ENCODE assay signal across 1 cellular context in the genomic region with DNA sequence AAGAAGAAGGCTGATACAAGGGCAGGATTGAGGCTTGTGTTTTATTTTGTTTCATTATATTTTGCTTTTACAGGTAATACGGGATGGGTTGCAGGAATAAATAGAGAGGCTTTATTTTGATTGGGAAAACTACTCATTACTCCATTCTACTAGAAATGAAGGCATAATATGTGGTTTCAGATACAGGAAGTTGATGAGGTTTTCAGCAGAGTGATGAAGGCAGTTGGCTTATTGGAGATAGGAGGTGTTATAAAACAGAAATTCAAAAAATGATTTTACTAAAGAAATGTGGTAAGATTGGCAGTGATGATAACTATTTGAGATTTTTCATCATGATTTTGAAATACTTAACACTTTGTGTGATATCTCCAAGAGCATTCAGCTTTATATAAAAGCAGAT.
TF ChIP-seq lines count a peak whose summit lies in the region.

No MANE protein-coding gene starts in this region.

TF ChIP-seq in GM23338, 12 proteins besides CTCF, POLR2A, EP300 and RAD21 (continued from another document):
- TF ChIP-seq, protein P1, sequence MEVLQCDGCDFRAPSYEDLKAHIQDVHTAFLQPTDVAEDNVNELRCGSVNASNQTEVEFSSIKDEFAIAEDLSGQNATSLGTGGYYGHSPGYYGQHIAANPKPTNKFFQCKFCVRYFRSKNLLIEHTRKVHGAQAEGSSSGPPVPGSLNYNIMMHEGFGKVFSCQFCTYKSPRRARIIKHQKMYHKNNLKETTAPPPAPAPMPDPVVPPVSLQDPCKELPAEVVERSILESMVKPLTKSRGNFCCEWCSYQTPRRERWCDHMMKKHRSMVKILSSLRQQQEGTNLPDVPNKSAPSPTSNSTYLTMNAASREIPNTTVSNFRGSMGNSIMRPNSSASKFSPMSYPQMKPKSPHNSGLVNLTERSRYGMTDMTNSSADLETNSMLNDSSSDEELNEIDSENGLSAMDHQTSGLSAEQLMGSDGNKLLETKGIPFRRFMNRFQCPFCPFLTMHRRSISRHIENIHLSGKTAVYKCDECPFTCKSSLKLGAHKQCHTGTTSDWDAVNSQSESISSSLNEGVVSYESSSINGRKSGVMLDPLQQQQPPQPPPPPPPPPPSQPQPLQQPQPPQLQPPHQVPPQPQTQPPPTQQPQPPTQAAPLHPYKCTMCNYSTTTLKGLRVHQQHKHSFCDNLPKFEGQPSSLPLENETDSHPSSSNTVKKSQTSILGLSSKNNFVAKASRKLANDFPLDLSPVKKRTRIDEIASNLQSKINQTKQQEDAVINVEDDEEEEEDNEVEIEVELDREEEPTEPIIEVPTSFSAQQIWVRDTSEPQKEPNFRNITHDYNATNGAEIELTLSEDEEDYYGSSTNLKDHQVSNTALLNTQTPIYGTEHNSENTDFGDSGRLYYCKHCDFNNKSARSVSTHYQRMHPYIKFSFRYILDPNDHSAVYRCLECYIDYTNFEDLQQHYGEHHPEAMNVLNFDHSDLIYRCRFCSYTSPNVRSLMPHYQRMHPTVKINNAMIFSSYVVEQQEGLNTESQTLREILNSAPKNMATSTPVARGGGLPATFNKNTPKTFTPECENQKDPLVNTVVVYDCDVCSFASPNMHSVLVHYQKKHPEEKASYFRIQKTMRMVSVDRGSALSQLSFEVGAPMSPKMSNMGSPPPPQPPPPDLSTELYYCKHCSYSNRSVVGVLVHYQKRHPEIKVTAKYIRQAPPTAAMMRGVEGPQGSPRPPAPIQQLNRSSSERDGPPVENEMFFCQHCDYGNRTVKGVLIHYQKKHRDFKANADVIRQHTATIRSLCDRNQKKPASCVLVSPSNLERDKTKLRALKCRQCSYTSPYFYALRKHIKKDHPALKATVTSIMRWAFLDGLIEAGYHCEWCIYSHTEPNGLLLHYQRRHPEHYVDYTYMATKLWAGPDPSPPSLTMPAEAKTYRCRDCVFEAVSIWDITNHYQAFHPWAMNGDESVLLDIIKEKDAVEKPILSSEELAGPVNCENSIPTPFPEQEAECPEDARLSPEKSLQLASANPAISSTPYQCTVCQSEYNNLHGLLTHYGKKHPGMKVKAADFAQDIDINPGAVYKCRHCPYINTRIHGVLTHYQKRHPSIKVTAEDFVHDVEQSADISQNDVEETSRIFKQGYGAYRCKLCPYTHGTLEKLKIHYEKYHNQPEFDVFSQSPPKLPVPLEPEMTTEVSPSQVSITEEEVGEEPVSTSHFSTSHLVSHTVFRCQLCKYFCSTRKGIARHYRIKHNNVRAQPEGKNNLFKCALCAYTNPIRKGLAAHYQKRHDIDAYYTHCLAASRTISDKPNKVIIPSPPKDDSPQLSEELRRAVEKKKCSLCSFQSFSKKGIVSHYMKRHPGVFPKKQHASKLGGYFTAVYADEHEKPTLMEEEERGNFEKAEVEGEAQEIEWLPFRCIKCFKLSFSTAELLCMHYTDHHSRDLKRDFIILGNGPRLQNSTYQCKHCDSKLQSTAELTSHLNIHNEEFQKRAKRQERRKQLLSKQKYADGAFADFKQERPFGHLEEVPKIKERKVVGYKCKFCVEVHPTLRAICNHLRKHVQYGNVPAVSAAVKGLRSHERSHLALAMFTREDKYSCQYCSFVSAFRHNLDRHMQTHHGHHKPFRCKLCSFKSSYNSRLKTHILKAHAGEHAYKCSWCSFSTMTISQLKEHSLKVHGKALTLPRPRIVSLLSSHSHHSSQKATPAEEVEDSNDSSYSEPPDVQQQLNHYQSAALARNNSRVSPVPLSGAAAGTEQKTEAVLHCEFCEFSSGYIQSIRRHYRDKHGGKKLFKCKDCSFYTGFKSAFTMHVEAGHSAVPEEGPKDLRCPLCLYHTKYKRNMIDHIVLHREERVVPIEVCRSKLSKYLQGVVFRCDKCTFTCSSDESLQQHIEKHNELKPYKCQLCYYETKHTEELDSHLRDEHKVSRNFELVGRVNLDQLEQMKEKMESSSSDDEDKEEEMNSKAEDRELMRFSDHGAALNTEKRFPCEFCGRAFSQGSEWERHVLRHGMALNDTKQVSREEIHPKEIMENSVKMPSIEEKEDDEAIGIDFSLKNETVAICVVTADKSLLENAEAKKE (CRISPR knock-in tag; IDR thresholded peaks at IDR 0.05): no peak
- TF ChIP-seq JUNB (IDR thresholded peaks at IDR 0.05; ENCODE audit: unreplicated experiment) (no peak), EZH2phosphoT487 (IDR thresholded peaks at IDR 0.05; ENCODE audit: unreplicated experiment) (no peak)
- TF ChIP-seq, protein P2, sequence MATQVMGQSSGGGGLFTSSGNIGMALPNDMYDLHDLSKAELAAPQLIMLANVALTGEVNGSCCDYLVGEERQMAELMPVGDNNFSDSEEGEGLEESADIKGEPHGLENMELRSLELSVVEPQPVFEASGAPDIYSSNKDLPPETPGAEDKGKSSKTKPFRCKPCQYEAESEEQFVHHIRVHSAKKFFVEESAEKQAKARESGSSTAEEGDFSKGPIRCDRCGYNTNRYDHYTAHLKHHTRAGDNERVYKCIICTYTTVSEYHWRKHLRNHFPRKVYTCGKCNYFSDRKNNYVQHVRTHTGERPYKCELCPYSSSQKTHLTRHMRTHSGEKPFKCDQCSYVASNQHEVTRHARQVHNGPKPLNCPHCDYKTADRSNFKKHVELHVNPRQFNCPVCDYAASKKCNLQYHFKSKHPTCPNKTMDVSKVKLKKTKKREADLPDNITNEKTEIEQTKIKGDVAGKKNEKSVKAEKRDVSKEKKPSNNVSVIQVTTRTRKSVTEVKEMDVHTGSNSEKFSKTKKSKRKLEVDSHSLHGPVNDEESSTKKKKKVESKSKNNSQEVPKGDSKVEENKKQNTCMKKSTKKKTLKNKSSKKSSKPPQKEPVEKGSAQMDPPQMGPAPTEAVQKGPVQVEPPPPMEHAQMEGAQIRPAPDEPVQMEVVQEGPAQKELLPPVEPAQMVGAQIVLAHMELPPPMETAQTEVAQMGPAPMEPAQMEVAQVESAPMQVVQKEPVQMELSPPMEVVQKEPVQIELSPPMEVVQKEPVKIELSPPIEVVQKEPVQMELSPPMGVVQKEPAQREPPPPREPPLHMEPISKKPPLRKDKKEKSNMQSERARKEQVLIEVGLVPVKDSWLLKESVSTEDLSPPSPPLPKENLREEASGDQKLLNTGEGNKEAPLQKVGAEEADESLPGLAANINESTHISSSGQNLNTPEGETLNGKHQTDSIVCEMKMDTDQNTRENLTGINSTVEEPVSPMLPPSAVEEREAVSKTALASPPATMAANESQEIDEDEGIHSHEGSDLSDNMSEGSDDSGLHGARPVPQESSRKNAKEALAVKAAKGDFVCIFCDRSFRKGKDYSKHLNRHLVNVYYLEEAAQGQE (IDR thresholded peaks at IDR 0.05; ENCODE audit: unreplicated experiment): no peak
